In the genomic region with DNA sequence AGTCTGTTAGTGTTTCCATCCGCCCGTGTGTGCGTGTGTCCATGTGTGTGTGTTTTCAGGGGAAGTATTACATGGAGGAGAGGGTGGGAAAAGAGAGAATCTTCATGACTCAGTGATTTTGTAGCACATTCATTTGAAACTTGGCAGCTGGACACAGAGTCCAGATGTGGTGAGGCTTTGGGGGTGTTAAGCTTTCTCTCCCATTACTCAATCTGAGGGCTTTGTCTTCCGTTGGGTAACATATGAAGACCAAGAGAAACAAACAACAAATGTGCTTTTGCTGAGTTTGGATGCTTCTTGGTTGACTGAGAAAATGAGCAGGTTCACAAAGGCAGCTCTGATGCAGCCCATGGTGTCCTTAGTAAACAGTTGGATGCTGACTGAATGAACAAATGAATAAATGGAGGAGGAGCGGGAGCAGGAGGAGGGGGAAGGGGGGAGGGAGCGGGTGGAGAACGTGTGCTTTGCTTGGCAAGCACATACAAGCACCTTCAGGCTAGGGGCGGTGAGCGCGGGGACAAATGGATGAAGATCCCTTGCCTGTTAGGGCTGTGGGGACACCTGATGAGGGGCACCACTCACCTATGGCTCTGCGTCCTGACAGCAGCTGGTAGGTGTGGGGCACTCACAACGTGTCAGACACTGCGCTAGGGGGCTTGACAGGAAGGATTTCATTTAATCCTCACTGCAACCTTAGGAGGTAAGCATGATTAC, we compare ENCODE assay signal across 1 cellular context.
TF ChIP-seq lines count a peak whose summit lies in the region.

No MANE protein-coding gene starts in this region.

TF ChIP-seq in IMR-90, 13 proteins besides CTCF, POLR2A, EP300 and RAD21:
- TF ChIP-seq RCOR1 (IDR thresholded peaks at IDR 0.05; ENCODE audit: insufficient replicate concordance, low read length) (no peak), MAFK (IDR thresholded peaks at IDR 0.05; ENCODE audit: low read depth, low read length) (peak; percentile 31; the same call in 1 of the 2 replicates), NFE2L2 (IDR thresholded peaks at IDR 0.05; ENCODE audit: low read depth, low read length) (peak; percentile 63; the same call in 1 of the 2 replicates), CHD1 (IDR thresholded peaks at IDR 0.05; ENCODE audit: low read depth, low read length) (no peak), SMC3 (IDR thresholded peaks at IDR 0.05; ENCODE audit: low read depth, low read length) (no peak), RFX5 (IDR thresholded peaks at IDR 0.05; ENCODE audit: low read depth, low read length) (no peak), BHLHE40 (IDR thresholded peaks at IDR 0.05; ENCODE audit: low read depth, low read length) (no peak), FOS (IDR thresholded peaks at IDR 0.05; ENCODE audit: low read depth, low read length) (0 out of 2 replicates have a peak, but pooled peaks have one; percentile 24), CEBPB (IDR thresholded peaks at IDR 0.05; ENCODE audit: low read depth, low read length) (no peak), MAZ (IDR thresholded peaks at IDR 0.05; ENCODE audit: borderline replicate concordance, low read depth, low read length) (no peak), MXI1 (IDR thresholded peaks at IDR 0.05; ENCODE audit: borderline replicate concordance, low read depth, low read length) (no peak)
- TF ChIP-seq, protein P1, sequence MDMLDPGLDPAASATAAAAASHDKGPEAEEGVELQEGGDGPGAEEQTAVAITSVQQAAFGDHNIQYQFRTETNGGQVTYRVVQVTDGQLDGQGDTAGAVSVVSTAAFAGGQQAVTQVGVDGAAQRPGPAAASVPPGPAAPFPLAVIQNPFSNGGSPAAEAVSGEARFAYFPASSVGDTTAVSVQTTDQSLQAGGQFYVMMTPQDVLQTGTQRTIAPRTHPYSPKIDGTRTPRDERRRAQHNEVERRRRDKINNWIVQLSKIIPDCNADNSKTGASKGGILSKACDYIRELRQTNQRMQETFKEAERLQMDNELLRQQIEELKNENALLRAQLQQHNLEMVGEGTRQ (IDR thresholded peaks at IDR 0.05; ENCODE audit: low read depth, low read length), result no peak
- TF ChIP-seq, protein P2, sequence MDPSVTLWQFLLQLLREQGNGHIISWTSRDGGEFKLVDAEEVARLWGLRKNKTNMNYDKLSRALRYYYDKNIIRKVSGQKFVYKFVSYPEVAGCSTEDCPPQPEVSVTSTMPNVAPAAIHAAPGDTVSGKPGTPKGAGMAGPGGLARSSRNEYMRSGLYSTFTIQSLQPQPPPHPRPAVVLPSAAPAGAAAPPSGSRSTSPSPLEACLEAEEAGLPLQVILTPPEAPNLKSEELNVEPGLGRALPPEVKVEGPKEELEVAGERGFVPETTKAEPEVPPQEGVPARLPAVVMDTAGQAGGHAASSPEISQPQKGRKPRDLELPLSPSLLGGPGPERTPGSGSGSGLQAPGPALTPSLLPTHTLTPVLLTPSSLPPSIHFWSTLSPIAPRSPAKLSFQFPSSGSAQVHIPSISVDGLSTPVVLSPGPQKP (IDR thresholded peaks at IDR 0.05; ENCODE audit: borderline replicate concordance, low read depth, low read length), result no peak
